8 cellular contexts compared by ENCODE assay signal in genomic region chr7:12570148-12570528, GRCh38. TPM values are rescaled to one million over a fixed set of nuclear protein-coding genes. Genes with fewer than 3 reads are reported as not detected.
DNase-seq lines count a peak whose midpoint lies in the region; ATAC-seq and TF ChIP-seq lines count a peak whose summit lies in the region.

No MANE protein-coding gene starts in this region.

- peaks cover 6% of the 10 kb centered on the region for H3K4me1 Mint-ChIP-seq in progenitor cell of endocrine pancreas (ENCODE audit: low read depth)

- no peaks in the 10 kb centered on the region for H4K20me1 ChIP-seq in fibroblast of lung (ENCODE audit: control insufficient read depth, extremely low read depth, insufficient read depth, low read length)

- ATAC-seq in Panc1 (peak; percentile 54), HG02571 (IDR thresholded peaks at IDR 0.05; ENCODE audit: unreplicated experiment) (no peak)

- H3K4me3 ChIP-seq in BE2C (ENCODE audit: low read depth, low read length), result peak overlapping the region; percentile 18; the same call in 1 of the 2 replicates
- H3K4me3 ChIP-seq in H7 (ENCODE audit: insufficient read depth, low read depth, low read length), result peak overlapping the region; percentile 46
- peak overlapping the region; percentile 44 to 65 for H3K4me3 ChIP-seq in Panc1 (ENCODE audit: low read depth in 2 of 2, low read length in 2 of 2)
- peak overlapping the region; percentile 5 to 59 (median 36) for H3K4me3 ChIP-seq in fibroblast of lung (replicated peaks in 1 of 4; ENCODE audit: control extremely low read depth in 1 of 4, insufficient read depth in 1 of 4, low read depth in 3 of 4, low read length in 4 of 4)

- POLR2A ChIA-PET in Panc1 (lab: Charles Lee), result no interaction called here

- no peak overlapping the region for H3K27ac Mint-ChIP-seq in progenitor cell of endocrine pancreas

- peaks cover 64% of the 10 kb centered on the region for H3K27me3 Mint-ChIP-seq in progenitor cell of endocrine pancreas

- CTCF ChIA-PET in Panc1 (lab: Charles Lee), result interaction anchor here (0.6 kb wide), 1 partner anchor 1049 kb away, joined by 3 read pairs; no protein-coding TSS in a partner anchor

- no peak overlapping the region for H2AFZ ChIP-seq in fibroblast of lung (ENCODE audit: low read length)

- TF ChIP-seq CTCF in BE2C (IDR thresholded peaks at IDR 0.05; ENCODE audit: low read depth, low read length), result no peak
- no peak for TF ChIP-seq CTCF in Panc1 (IDR thresholded peaks at IDR 0.05)
- no peak for TF ChIP-seq CTCF in fibroblast of lung (conservative IDR thresholded peaks at IDR 0.05 in 1 of 2, IDR thresholded peaks at IDR 0.05 in 1 of 2; ENCODE audit: low read depth in 1 of 2, low read length in 2 of 2)
- TF ChIP-seq CTCF in progenitor cell of endocrine pancreas (IDR thresholded peaks at IDR 0.05; ENCODE audit: unreplicated experiment), result no peak

- in situ Hi-C loops in Panc1 (cut with HindIII; ENCODE audit: low pct_unique_long_range_greater_than_20kb, low sequenced_read_pairs), result no loop called here

- intact Hi-C loops in Panc1 (cut with micrococcal nuclease; ENCODE audit: unreplicated experiment), result no loop called here

- DNase-seq in BE2C, result no peak
- peak; percentile 43 for DNase-seq in H7
- no peak for DNase-seq in Panc1 (ENCODE audit: low read depth, low spot score)
- no peak for DNase-seq in fibroblast of lung (ENCODE audit: low read depth in 2 of 2)
- DNase-seq in progenitor cell of endocrine pancreas (ENCODE audit: low spot score, unreplicated experiment), result no peak
- DNase-seq in GM03348 (ENCODE audit: low spot score), result no peak
- no peak for DNase-seq in amygdala (lab: John Stamatoyannopoulos, UW)

- H3K4me1 ChIP-seq in BE2C (no peaks in the 10 kb centered on the region), Panc1 (ENCODE audit: control insufficient read depth, insufficient read depth, low read length) (peaks cover 9% of the 10 kb centered on the region; the same call in 1 of the 2 replicates), fibroblast of lung (ENCODE audit: control insufficient read depth, extremely low read depth, insufficient read depth, low read length) (no peaks in the 10 kb centered on the region)

- no peaks in the 10 kb centered on the region for H3K9me3 ChIP-seq in BE2C
- no peaks in the 10 kb centered on the region for H3K9me3 ChIP-seq in Panc1 (ENCODE audit: control insufficient read depth, insufficient read depth, low read depth, low read length)
- H3K9me3 ChIP-seq in fibroblast of lung (ENCODE audit: control insufficient read depth, insufficient read depth, low read depth, low read length), result no peaks in the 10 kb centered on the region

- no peaks in the 10 kb centered on the region for H3K36me3 Mint-ChIP-seq in progenitor cell of endocrine pancreas (ENCODE audit: insufficient read depth)

- H3K27me3 ChIP-seq in BE2C (peaks cover 66% of the 10 kb centered on the region), H7 (ENCODE audit: control insufficient read depth, insufficient read depth, low read length) (peaks cover 36% of the 10 kb centered on the region), Panc1 (ENCODE audit: control insufficient read depth, insufficient read depth, low read length) (peaks cover 33% of the 10 kb centered on the region), fibroblast of lung (ENCODE audit: control insufficient read depth, insufficient read depth, low read length) (peaks cover 19% of the 10 kb centered on the region)

- peak overlapping the region; percentile 68 for H3K4me3 Mint-ChIP-seq in progenitor cell of endocrine pancreas (ENCODE audit: low read depth)

- H3K9me3 Mint-ChIP-seq in progenitor cell of endocrine pancreas (ENCODE audit: low read depth), result no peaks in the 10 kb centered on the region

- H3K27ac ChIP-seq in Panc1 (ENCODE audit: low read length) (no peak overlapping the region), fibroblast of lung (ENCODE audit: insufficient read depth, low read length) (no peak overlapping the region)

- H3K4me2 ChIP-seq in fibroblast of lung (ENCODE audit: extremely low read depth, insufficient read depth, low read length), result peak overlapping the region; percentile 66

- BruUV-seq in Panc1 (replicated peaks; lab: Mats Ljungman, UMichigan), result no TSS peak

- H3K36me3 ChIP-seq in BE2C (no peaks in the 10 kb centered on the region), H7 (replicated peaks; ENCODE audit: control insufficient read depth, insufficient read depth, low read length) (no peaks in the 10 kb centered on the region), Panc1 (ENCODE audit: control insufficient read depth, insufficient read depth, low read length) (no peaks in the 10 kb centered on the region), fibroblast of lung (ENCODE audit: control insufficient read depth, insufficient read depth, low read length) (no peaks in the 10 kb centered on the region)

- no peak overlapping the region for H3K9ac ChIP-seq in fibroblast of lung (ENCODE audit: insufficient read depth, low read length)

- H3K79me2 ChIP-seq in fibroblast of lung (ENCODE audit: control insufficient read depth, insufficient read depth, low read length), result no peaks in the 10 kb centered on the region

RNA-seq across cellular contexts. Expression of gene SCIN, which starts 0.4 kb away (rescaled TPM):
- 0.11 TPM for polyA plus RNA-seq in BE2C (2012; ENCODE audit: insufficient read depth, insufficient read length, low read depth)
- not detected in 2 replicates for total RNA-seq in H7 (2014; rRNA removed; shearing (Covaris generic))
- total RNA-seq in Panc1 (2021; ENCODE audit: unreplicated experiment) (5.6 TPM), fibroblast of lung (0.17 TPM in 1 of 2 replicates, not detected in the other), progenitor cell of endocrine pancreas (0.10 and 0.47 TPM in 2 replicates)
- polyA plus RNA-seq in Panc1 (2012; ENCODE audit: insufficient read length), result 1.1 TPM
- 0.02 and 0.08 TPM in 2 replicates for polyA plus RNA-seq in fibroblast of lung
- not detected in 2 replicates for polyA plus RNA-seq in fibroblast of lung (2012)
- not detected in 2 replicates for polyA minus RNA-seq in fibroblast of lung (ENCODE audit: low replicate concordance)
